In the genomic region with DNA sequence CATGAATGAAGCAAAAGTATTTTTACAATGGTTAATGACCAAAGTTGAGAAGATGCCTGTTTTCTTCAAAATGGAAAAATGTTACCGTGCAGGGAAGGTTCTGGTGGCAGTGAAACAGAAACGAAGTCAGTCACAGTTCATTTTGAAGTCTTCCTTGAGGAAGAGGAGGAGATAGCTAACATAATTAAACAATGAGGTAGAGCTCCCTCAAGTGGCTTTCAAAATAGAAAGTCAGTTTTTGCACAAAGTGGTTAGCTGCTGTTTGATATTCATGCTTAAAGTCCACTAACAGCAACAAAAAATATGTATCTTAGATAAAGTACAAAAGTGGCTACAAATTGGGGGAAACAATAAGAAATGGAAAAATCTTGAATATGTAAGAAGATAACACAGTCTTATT, we compare ENCODE assay signal across 8 cellular contexts.
A peak's percentile ranks its signal among the peaks of the same experiment; 100 is the strongest.
DNase-seq lines count a peak whose midpoint lies in the region; ATAC-seq and TF ChIP-seq lines count a peak whose summit lies in the region.

No MANE protein-coding gene starts in this region.

- no peak overlapping the region for H3K27ac ChIP-seq in lower lobe of right lung

- no peak overlapping the region for H3K27ac Mint-ChIP-seq in natural killer cell treated with Interleukin-12 subunit alpha and Interleukin-12 subunit beta and Interleukin-15 and Interleukin-18, amount 100 ng/mL, for 72 hours

- no peaks in the 10 kb centered on the region for H3K4me1 ChIP-seq in adipocyte (ENCODE audit: control insufficient read depth, insufficient read depth, low read length)
- no peaks in the 10 kb centered on the region for H3K4me1 ChIP-seq in lower lobe of right lung

- no peak overlapping the region for H3K4me3 Mint-ChIP-seq in natural killer cell treated with Interleukin-12 subunit alpha and Interleukin-12 subunit beta and Interleukin-15 and Interleukin-18, amount 100 ng/mL, for 72 hours

- no peaks in the 10 kb centered on the region for H3K36me3 Mint-ChIP-seq in natural killer cell treated with Interleukin-12 subunit alpha and Interleukin-12 subunit beta and Interleukin-15 and Interleukin-18, amount 100 ng/mL, for 72 hours

- ATAC-seq in HG03469 (IDR thresholded peaks at IDR 0.05; ENCODE audit: unreplicated experiment) (peak; percentile 56), lower lobe of right lung (peak in 1 of 2 donors; percentile 54)
- ATAC-seq in natural killer cell treated with Interleukin-12 subunit alpha and Interleukin-12 subunit beta and Interleukin-15 and Interleukin-18, amount 100 ng/mL, for 72 hours = no peak

- H3K9ac ChIP-seq in adipocyte (ENCODE audit: low read length) = no peak overlapping the region

- peak overlapping the region; percentile 6 for H3K4me3 ChIP-seq in adipocyte (ENCODE audit: low read length)
- no peak overlapping the region for H3K4me3 ChIP-seq in lower lobe of right lung

- peak; percentile 27 for DNase-seq in GM03348 (ENCODE audit: low spot score)
- peak; percentile 58 for DNase-seq in adipocyte (ENCODE audit: low read depth)
- DNase-seq in lower lobe of right lung = no peak
- DNase-seq in activated CD4-positive, CD25-positive, alpha-beta regulatory T cell treated with anti-CD3 and anti-CD28 coated beads, Interleukin-2, amount 50 U/mL, for 72 hours = no peak
- DNase-seq in natural killer cell treated with Interleukin-12 subunit alpha and Interleukin-12 subunit beta and Interleukin-15 and Interleukin-18, amount 100 ng/mL, for 72 hours (ENCODE audit: low spot score) = no peak
- no peak for DNase-seq in NCI-H1436 treated with DMSO at 0.1 percent for 48 hours (lab: John Stamatoyannopoulos, UW)
- DNase-seq in NCI-H1105 treated with DMSO at 0.1 percent for 48 hours (lab: John Stamatoyannopoulos, UW) = no peak

- no peaks in the 10 kb centered on the region for H3K9me3 ChIP-seq in adipocyte (ENCODE audit: control insufficient read depth, low read length)
- no peaks in the 10 kb centered on the region for H3K9me3 ChIP-seq in lower lobe of right lung

- intact Hi-C loops in lower lobe of right lung (cut with DNase I) = no loop called here

- peaks cover 9 to 19% of the 10 kb centered on the region in 2 donors for H3K27me3 Mint-ChIP-seq in natural killer cell treated with Interleukin-12 subunit alpha and Interleukin-12 subunit beta and Interleukin-15 and Interleukin-18, amount 100 ng/mL, for 72 hours

- H3K36me3 ChIP-seq in adipocyte (ENCODE audit: control insufficient read depth, insufficient read depth, low read length, severe bottlenecking) (no peaks in the 10 kb centered on the region), lower lobe of right lung (no peaks in the 10 kb centered on the region)

- no peaks in the 10 kb centered on the region for H3K4me1 Mint-ChIP-seq in natural killer cell treated with Interleukin-12 subunit alpha and Interleukin-12 subunit beta and Interleukin-15 and Interleukin-18, amount 100 ng/mL, for 72 hours (ENCODE audit: low read depth in 2 of 2)

- TF ChIP-seq CTCF in lower lobe of right lung (IDR thresholded peaks at IDR 0.05) = peak; percentile 15

- H3K9me3 Mint-ChIP-seq in natural killer cell treated with Interleukin-12 subunit alpha and Interleukin-12 subunit beta and Interleukin-15 and Interleukin-18, amount 100 ng/mL, for 72 hours = no peaks in the 10 kb centered on the region

- H3K27me3 ChIP-seq in adipocyte (replicated peaks; ENCODE audit: control insufficient read depth, insufficient read depth, low read length) (no peaks in the 10 kb centered on the region), lower lobe of right lung (ENCODE audit: low read depth) (no peaks in the 10 kb centered on the region)

Comparison
In these comparisons a context has a peak if more than half of its experiments do, and no peak if none do; other contexts are left out.
1. DNase-seq: peak in GM03348 (single experiment) and adipocyte (single experiment); none in lower lobe of right lung (single experiment), activated CD4-positive, CD25-positive, alpha-beta regulatory T cell treated with anti-CD3 and anti-CD28 coated beads, Interleukin-2, amount 50 U/mL, for 72 hours (single experiment), natural killer cell treated with Interleukin-12 subunit alpha and Interleukin-12 subunit beta and Interleukin-15 and Interleukin-18, amount 100 ng/mL, for 72 hours (single experiment), NCI-H1436 treated with DMSO at 0.1 percent for 48 hours (single experiment) and NCI-H1105 treated with DMSO at 0.1 percent for 48 hours (single experiment).